In genomic region chr9:129458155-129458661, GRCh38 we compare ENCODE assay signal across 9 cellular contexts.
DNase-seq lines count a peak whose midpoint lies in the region; ATAC-seq and TF ChIP-seq lines count a peak whose summit lies in the region.
"Had no signal": no experiment of that assay in that cellular context is flagged by ENCODE, and none has a peak within 500 bp of the region (broad histone marks: within the 10 kb centered on the region; RNA-seq: fewer than 3 reads in every experiment).

No MANE protein-coding gene starts in this region.

- in situ Hi-C loops in mammary epithelial cell (cut with MboI; ENCODE audit: low sequenced_read_pairs in 2 of 2), result no loop called here

- H3K4me3 ChIP-seq in parathyroid adenoma (ENCODE audit: low read depth, low read length) (no peak overlapping the region), mammary epithelial cell (replicated peaks in 1 of 3; ENCODE audit: insufficient read depth in 1 of 3, low read depth in 2 of 3, low read length in 3 of 3) (no peak overlapping the region)

- no peaks in the 10 kb centered on the region for H4K20me1 ChIP-seq in mammary epithelial cell (ENCODE audit: insufficient read depth, low read length)

- DNase-seq in DMS153 (lab: John Stamatoyannopoulos, UW) (peak; percentile 78), T-helper 9 cell (peak; percentile 56), AML-193 (lab: John Stamatoyannopoulos, UW) (no peak), mammary epithelial cell (no peak)
- peak; percentile 43 for DNase-seq in effector CD4-positive, alpha-beta T cell

- H3K4me2 ChIP-seq in parathyroid adenoma (ENCODE audit: low read length), result no peak overlapping the region
- no peak overlapping the region for H3K4me2 ChIP-seq in mammary epithelial cell (ENCODE audit: insufficient read depth, low read depth, low read length)

- H2AFZ ChIP-seq in parathyroid adenoma, result peak overlapping the region; percentile 81
- no peak overlapping the region for H2AFZ ChIP-seq in mammary epithelial cell (ENCODE audit: low read depth, low read length)

- H3K9me3 ChIP-seq in parathyroid adenoma (ENCODE audit: control insufficient read depth, low read length), result no peaks in the 10 kb centered on the region
- no peaks in the 10 kb centered on the region for H3K9me3 ChIP-seq in mammary epithelial cell (replicated peaks; ENCODE audit: insufficient read depth, low read length)

- no peaks in the 10 kb centered on the region for H3K36me3 ChIP-seq in parathyroid adenoma (ENCODE audit: control insufficient read depth, insufficient read depth, low read length)
- H3K36me3 ChIP-seq in mammary epithelial cell (ENCODE audit: insufficient read depth, low read length), result no peaks in the 10 kb centered on the region

- peak; percentile 42 for ATAC-seq in HG02973 (IDR thresholded peaks at IDR 0.05; ENCODE audit: unreplicated experiment)
- no peak for ATAC-seq in GM19455 (IDR thresholded peaks at IDR 0.05; ENCODE audit: unreplicated experiment)

- H3K27ac ChIP-seq in parathyroid adenoma, result peak overlapping the region; percentile 67
- H3K27ac ChIP-seq in mammary epithelial cell (ENCODE audit: insufficient read depth, low read depth, low read length), result no peak overlapping the region
- H3K27ac ChIP-seq: epithelial cell of prostate had no signal

- BruUV-seq in mammary epithelial cell (replicated peaks; lab: Mats Ljungman, UMichigan), result no TSS peak

- H3K27me3 ChIP-seq in parathyroid adenoma (ENCODE audit: control insufficient read depth, insufficient read depth, low read length) (no peaks in the 10 kb centered on the region), mammary epithelial cell (ENCODE audit: insufficient read depth, low read length) (no peaks in the 10 kb centered on the region)

- H3K9ac ChIP-seq in parathyroid adenoma, result no peak overlapping the region
- H3K9ac ChIP-seq in mammary epithelial cell (ENCODE audit: insufficient read depth, low read length), result no peak overlapping the region

- TF ChIP-seq CTCF in parathyroid adenoma (IDR thresholded peaks at IDR 0.05), result no peak
- no peak for TF ChIP-seq CTCF in mammary epithelial cell (conservative IDR thresholded peaks at IDR 0.05 in 1 of 2, IDR thresholded peaks at IDR 0.05 in 1 of 2; ENCODE audit: extremely low read depth in 1 of 2, insufficient read depth in 1 of 2, low read depth in 1 of 2, low read length in 2 of 2)

- no peaks in the 10 kb centered on the region for H3K79me2 ChIP-seq in parathyroid adenoma
- H3K79me2 ChIP-seq in mammary epithelial cell (ENCODE audit: insufficient read depth, low read length), result no peaks in the 10 kb centered on the region

- H3K4me1 ChIP-seq in parathyroid adenoma (peaks cover 26% of the 10 kb centered on the region), mammary epithelial cell (ENCODE audit: insufficient read depth, low read length) (peaks cover 19% of the 10 kb centered on the region)

- dilution Hi-C loops in mammary epithelial cell (cut with HindIII; ENCODE audit: low sequenced_read_pairs), result loop anchor here (5.0 kb wide), 1 partner anchor 66 kb away; no protein-coding TSS in a partner anchor

- intact Hi-C loops in mammary epithelial cell (cut with micrococcal nuclease), result no loop called here

- WGBS in mammary epithelial cell (ENCODE audit: low coverage, missing lambda C conversion rate), result 83% methylated on average over 4 of the region's 14 CpGs

- CTCF ChIA-PET in mammary epithelial cell (lab: Charles Lee; ENCODE audit: low non-redundant PET), result interaction anchor here (0.7 kb wide), 1 partner anchor 38 kb away, joined by 9 read pairs; no protein-coding TSS in a partner anchor

Comparison
In these comparisons a context has a peak if more than half of its experiments do, and no peak if none do; other contexts are left out.
1. DNase-seq: peak in DMS153 (single experiment), T-helper 9 cell (single experiment) and effector CD4-positive, alpha-beta T cell (single experiment); none in AML-193 (0 of 2) and mammary epithelial cell (single experiment).